In the genomic region with DNA sequence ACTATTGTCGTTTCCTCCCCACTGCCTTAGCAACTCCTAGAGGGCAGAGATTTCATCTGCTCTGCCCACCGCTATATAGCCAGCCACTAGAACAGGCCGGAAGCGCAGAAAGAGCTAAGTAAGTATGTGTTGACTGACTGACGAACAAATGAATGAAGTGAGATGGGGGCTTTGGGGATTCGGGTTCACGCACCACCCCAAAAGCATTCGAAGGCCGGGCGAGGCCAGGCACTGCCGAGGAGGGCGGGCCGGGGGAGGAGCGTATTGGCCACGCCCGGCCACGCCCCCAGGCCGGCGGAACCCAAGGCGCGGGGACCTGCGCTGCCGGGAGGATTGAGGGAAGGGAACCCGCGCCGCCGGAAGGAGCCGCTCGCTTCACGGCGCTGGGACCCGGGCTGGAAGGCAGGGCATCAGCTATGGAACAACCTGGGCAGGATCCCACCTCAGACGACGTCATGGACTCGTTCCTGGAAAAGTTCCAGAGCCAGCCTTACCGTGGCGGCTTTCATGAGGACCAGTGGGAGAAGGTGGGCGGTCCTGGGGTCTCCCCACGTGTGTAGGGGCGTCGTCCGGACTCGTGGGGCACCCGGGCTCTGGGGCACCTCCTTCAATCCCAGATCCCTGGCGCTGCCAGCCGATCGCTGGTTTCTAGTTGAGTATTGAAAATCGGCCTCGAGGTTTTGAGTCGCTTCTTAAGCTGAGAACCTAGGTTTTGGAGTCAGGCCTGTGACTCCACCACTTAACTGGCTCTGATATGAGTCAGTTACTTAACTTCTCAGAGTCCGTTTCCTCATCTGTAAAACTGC, we compare ENCODE assay signal across 1 cellular context.
TF ChIP-seq lines count a peak whose summit lies in the region.

A gene with protein sequence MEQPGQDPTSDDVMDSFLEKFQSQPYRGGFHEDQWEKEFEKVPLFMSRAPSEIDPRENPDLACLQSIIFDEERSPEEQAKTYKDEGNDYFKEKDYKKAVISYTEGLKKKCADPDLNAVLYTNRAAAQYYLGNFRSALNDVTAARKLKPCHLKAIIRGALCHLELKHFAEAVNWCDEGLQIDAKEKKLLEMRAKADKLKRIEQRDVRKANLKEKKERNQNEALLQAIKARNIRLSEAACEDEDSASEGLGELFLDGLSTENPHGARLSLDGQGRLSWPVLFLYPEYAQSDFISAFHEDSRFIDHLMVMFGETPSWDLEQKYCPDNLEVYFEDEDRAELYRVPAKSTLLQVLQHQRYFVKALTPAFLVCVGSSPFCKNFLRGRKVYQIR (plus strand): TSS at position 369 of the 806 bp plus-strand sequence. CDS start 48 bp downstream, at position 417.

TF ChIP-seq in HepG2, 621 proteins besides CTCF, POLR2A, EP300 and RAD21 (continued from another document and continues in another):
- TF ChIP-seq, protein P1, sequence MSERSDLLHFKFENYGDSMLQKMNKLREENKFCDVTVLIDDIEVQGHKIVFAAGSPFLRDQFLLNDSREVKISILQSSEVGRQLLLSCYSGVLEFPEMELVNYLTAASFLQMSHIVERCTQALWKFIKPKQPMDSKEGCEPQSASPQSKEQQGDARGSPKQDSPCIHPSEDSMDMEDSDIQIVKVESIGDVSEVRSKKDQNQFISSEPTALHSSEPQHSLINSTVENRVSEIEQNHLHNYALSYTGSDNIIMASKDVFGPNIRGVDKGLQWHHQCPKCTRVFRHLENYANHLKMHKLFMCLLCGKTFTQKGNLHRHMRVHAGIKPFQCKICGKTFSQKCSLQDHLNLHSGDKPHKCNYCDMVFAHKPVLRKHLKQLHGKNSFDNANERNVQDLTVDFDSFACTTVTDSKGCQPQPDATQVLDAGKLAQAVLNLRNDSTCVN (CRISPR knock-in tag; IDR thresholded peaks at IDR 0.05; ENCODE audit: borderline replicate concordance), result peak; percentile 62; the same call in 1 of the 2 replicates
- TF ChIP-seq MBNL3 (CRISPR knock-in tag; conservative IDR thresholded peaks at IDR 0.05), result no peak
- TF ChIP-seq ZNF292 (CRISPR knock-in tag; IDR thresholded peaks at IDR 0.05; ENCODE audit: borderline replicate concordance, low read depth), result peak; percentile 28; the same call in 1 of the 2 replicates
- peak; percentile 92 for TF ChIP-seq SRSF1 (optimal IDR thresholded peaks at IDR 0.05; ENCODE audit: low read depth, low read length)
- TF ChIP-seq MIER2 (CRISPR knock-in tag; IDR thresholded peaks at IDR 0.05), result peak; percentile 80; the same call in 1 of the 2 replicates
- TF ChIP-seq NFATC3 (CRISPR knock-in tag; IDR thresholded peaks at IDR 0.05), result no peak
- peak in 1 of 2 experiments; percentile 92; a peak in 1 of 4 replicates for TF ChIP-seq KLF16 (CRISPR knock-in tag; IDR thresholded peaks at IDR 0.05)
- TF ChIP-seq ZMYM3 (CRISPR knock-in tag; IDR thresholded peaks at IDR 0.05), result peak; percentile 38; the same call in 1 of the 2 replicates
- TF ChIP-seq TOPORS (CRISPR knock-in tag; IDR thresholded peaks at IDR 0.05), result peak; percentile 59
- 0 out of 2 replicates have a peak, but pooled peaks have one; percentile 33 for TF ChIP-seq ZNF720 (CRISPR knock-in tag; IDR thresholded peaks at IDR 0.05)
- no peak for TF ChIP-seq XBP1 (CRISPR knock-in tag; IDR thresholded peaks at IDR 0.05)
- TF ChIP-seq, protein P2, sequence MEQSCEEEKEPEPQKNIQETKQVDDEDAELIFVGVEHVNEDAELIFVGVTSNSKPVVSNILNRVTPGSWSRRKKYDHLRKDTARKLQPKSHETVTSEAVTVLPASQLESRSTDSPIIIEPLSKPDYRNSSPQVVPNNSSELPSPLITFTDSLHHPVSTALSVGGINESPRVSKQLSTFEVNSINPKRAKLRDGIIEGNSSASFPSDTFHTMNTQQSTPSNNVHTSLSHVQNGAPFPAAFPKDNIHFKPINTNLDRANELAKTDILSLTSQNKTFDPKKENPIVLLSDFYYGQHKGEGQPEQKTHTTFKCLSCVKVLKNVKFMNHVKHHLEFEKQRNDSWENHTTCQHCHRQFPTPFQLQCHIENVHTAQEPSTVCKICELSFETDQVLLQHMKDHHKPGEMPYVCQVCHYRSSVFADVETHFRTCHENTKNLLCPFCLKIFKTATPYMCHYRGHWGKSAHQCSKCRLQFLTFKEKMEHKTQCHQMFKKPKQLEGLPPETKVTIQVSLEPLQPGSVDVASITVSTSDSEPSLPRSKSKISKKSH (CRISPR knock-in tag; IDR thresholded peaks at IDR 0.05; ENCODE audit: borderline replicate concordance), result no peak; the same call in 1 of the 2 replicates
- TF ChIP-seq MAF1 (CRISPR knock-in tag; IDR thresholded peaks at IDR 0.05; ENCODE audit: borderline replicate concordance), result peak; percentile 93
- TF ChIP-seq, protein P3, sequence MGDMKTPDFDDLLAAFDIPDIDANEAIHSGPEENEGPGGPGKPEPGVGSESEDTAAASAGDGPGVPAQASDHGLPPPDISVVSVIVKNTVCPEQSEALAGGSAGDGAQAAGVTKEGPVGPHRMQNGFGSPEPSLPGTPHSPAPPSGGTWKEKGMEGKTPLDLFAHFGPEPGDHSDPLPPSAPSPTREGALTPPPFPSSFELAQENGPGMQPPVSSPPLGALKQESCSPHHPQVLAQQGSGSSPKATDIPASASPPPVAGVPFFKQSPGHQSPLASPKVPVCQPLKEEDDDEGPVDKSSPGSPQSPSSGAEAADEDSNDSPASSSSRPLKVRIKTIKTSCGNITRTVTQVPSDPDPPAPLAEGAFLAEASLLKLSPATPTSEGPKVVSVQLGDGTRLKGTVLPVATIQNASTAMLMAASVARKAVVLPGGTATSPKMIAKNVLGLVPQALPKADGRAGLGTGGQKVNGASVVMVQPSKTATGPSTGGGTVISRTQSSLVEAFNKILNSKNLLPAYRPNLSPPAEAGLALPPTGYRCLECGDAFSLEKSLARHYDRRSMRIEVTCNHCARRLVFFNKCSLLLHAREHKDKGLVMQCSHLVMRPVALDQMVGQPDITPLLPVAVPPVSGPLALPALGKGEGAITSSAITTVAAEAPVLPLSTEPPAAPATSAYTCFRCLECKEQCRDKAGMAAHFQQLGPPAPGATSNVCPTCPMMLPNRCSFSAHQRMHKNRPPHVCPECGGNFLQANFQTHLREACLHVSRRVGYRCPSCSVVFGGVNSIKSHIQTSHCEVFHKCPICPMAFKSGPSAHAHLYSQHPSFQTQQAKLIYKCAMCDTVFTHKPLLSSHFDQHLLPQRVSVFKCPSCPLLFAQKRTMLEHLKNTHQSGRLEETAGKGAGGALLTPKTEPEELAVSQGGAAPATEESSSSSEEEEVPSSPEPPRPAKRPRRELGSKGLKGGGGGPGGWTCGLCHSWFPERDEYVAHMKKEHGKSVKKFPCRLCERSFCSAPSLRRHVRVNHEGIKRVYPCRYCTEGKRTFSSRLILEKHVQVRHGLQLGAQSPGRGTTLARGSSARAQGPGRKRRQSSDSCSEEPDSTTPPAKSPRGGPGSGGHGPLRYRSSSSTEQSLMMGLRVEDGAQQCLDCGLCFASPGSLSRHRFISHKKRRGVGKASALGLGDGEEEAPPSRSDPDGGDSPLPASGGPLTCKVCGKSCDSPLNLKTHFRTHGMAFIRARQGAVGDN (CRISPR knock-in tag; IDR thresholded peaks at IDR 0.05), result peak; percentile 93
- TF ChIP-seq CBX2 (IDR thresholded peaks at IDR 0.05; ENCODE audit: low read depth, low read length), result no peak
- TF ChIP-seq CBX2 (CRISPR knock-in tag; IDR thresholded peaks at IDR 0.05; ENCODE audit: low read depth), result no peak
- no peak for TF ChIP-seq NFIB (CRISPR knock-in tag; IDR thresholded peaks at IDR 0.05; ENCODE audit: borderline replicate concordance)
- TF ChIP-seq, protein P4, sequence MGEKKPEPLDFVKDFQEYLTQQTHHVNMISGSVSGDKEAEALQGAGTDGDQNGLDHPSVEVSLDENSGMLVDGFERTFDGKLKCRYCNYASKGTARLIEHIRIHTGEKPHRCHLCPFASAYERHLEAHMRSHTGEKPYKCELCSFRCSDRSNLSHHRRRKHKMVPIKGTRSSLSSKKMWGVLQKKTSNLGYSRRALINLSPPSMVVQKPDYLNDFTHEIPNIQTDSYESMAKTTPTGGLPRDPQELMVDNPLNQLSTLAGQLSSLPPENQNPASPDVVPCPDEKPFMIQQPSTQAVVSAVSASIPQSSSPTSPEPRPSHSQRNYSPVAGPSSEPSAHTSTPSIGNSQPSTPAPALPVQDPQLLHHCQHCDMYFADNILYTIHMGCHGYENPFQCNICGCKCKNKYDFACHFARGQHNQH (CRISPR knock-in tag; IDR thresholded peaks at IDR 0.05), result peak; percentile 87; the same call in 1 of the 2 replicates
- TF ChIP-seq SMARCC2 (IDR thresholded peaks at IDR 0.05), result no peak
- TF ChIP-seq SP5 (CRISPR knock-in tag; IDR thresholded peaks at IDR 0.05; ENCODE audit: borderline replicate concordance, low read depth), result peak; percentile 92
- no peak for TF ChIP-seq RFX1 (IDR thresholded peaks at IDR 0.05)
- no peak for TF ChIP-seq ZEB1 (IDR thresholded peaks at IDR 0.05; ENCODE audit: insufficient replicate concordance, low read depth)
- TF ChIP-seq KDM4B (CRISPR knock-in tag; IDR thresholded peaks at IDR 0.05), result 0 out of 2 replicates have a peak, but pooled peaks have one; percentile 83
- TF ChIP-seq, protein P5, sequence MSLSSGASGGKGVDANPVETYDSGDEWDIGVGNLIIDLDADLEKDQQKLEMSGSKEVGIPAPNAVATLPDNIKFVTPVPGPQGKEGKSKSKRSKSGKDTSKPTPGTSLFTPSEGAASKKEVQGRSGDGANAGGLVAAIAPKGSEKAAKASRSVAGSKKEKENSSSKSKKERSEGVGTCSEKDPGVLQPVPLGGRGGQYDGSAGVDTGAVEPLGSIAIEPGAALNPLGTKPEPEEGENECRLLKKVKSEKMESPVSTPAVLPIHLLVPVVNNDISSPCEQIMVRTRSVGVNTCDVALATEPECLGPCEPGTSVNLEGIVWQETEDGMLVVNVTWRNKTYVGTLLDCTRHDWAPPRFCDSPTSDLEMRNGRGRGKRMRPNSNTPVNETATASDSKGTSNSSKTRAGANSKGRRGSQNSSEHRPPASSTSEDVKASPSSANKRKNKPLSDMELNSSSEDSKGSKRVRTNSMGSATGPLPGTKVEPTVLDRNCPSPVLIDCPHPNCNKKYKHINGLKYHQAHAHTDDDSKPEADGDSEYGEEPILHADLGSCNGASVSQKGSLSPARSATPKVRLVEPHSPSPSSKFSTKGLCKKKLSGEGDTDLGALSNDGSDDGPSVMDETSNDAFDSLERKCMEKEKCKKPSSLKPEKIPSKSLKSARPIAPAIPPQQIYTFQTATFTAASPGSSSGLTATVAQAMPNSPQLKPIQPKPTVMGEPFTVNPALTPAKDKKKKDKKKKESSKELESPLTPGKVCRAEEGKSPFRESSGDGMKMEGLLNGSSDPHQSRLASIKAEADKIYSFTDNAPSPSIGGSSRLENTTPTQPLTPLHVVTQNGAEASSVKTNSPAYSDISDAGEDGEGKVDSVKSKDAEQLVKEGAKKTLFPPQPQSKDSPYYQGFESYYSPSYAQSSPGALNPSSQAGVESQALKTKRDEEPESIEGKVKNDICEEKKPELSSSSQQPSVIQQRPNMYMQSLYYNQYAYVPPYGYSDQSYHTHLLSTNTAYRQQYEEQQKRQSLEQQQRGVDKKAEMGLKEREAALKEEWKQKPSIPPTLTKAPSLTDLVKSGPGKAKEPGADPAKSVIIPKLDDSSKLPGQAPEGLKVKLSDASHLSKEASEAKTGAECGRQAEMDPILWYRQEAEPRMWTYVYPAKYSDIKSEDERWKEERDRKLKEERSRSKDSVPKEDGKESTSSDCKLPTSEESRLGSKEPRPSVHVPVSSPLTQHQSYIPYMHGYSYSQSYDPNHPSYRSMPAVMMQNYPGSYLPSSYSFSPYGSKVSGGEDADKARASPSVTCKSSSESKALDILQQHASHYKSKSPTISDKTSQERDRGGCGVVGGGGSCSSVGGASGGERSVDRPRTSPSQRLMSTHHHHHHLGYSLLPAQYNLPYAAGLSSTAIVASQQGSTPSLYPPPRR (CRISPR knock-in tag; IDR thresholded peaks at IDR 0.05; ENCODE audit: borderline replicate concordance), result peak; percentile 55; the same call in 1 of the 2 replicates
- 0 out of 2 replicates have a peak, but pooled peaks have one; percentile 35 for TF ChIP-seq FLYWCH1 (CRISPR knock-in tag; IDR thresholded peaks at IDR 0.05)
- peak; percentile 63; the same call in 1 of the 2 replicates for TF ChIP-seq ZNF230 (CRISPR knock-in tag; IDR thresholded peaks at IDR 0.05)
- TF ChIP-seq SP4 (CRISPR knock-in tag; IDR thresholded peaks at IDR 0.05), result peak; percentile 100
- TF ChIP-seq, protein P6, sequence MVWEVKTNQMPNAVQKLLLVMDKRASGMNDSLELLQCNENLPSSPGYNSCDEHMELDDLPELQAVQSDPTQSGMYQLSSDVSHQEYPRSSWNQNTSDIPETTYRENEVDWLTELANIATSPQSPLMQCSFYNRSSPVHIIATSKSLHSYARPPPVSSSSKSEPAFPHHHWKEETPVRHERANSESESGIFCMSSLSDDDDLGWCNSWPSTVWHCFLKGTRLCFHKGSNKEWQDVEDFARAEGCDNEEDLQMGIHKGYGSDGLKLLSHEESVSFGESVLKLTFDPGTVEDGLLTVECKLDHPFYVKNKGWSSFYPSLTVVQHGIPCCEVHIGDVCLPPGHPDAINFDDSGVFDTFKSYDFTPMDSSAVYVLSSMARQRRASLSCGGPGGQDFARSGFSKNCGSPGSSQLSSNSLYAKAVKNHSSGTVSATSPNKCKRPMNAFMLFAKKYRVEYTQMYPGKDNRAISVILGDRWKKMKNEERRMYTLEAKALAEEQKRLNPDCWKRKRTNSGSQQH (CRISPR knock-in tag; IDR thresholded peaks at IDR 0.05; ENCODE audit: low read depth), result peak; percentile 96
- TF ChIP-seq, protein P7, sequence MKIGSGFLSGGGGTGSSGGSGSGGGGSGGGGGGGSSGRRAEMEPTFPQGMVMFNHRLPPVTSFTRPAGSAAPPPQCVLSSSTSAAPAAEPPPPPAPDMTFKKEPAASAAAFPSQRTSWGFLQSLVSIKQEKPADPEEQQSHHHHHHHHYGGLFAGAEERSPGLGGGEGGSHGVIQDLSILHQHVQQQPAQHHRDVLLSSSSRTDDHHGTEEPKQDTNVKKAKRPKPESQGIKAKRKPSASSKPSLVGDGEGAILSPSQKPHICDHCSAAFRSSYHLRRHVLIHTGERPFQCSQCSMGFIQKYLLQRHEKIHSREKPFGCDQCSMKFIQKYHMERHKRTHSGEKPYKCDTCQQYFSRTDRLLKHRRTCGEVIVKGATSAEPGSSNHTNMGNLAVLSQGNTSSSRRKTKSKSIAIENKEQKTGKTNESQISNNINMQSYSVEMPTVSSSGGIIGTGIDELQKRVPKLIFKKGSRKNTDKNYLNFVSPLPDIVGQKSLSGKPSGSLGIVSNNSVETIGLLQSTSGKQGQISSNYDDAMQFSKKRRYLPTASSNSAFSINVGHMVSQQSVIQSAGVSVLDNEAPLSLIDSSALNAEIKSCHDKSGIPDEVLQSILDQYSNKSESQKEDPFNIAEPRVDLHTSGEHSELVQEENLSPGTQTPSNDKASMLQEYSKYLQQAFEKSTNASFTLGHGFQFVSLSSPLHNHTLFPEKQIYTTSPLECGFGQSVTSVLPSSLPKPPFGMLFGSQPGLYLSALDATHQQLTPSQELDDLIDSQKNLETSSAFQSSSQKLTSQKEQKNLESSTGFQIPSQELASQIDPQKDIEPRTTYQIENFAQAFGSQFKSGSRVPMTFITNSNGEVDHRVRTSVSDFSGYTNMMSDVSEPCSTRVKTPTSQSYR (CRISPR knock-in tag; IDR thresholded peaks at IDR 0.05; ENCODE audit: borderline replicate concordance), result peak; percentile 45; the same call in 1 of the 2 replicates
- TF ChIP-seq TAF15 (IDR thresholded peaks at IDR 0.05; ENCODE audit: low read depth, low read length, poor library complexity, severe bottlenecking), result peak; percentile 73
- TF ChIP-seq HOXA3 (CRISPR knock-in tag; IDR thresholded peaks at IDR 0.05), result peak; percentile 93
- peak; percentile 47; the same call in 1 of the 2 replicates for TF ChIP-seq EEA1 (CRISPR knock-in tag; IDR thresholded peaks at IDR 0.05; ENCODE audit: borderline replicate concordance)
- TF ChIP-seq, protein P8, sequence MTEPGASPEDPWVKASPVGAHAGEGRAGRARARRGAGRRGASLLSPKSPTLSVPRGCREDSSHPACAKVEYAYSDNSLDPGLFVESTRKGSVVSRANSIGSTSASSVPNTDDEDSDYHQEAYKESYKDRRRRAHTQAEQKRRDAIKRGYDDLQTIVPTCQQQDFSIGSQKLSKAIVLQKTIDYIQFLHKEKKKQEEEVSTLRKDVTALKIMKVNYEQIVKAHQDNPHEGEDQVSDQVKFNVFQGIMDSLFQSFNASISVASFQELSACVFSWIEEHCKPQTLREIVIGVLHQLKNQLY (CRISPR knock-in tag; IDR thresholded peaks at IDR 0.05), result no peak
- TF ChIP-seq FOXK1 (CRISPR knock-in tag; IDR thresholded peaks at IDR 0.05; ENCODE audit: borderline replicate concordance, low read depth), result peak; percentile 80
